Comparison of ENCODE assay signal across 19 cellular contexts in genomic region chr7:31059551-31059950, GRCh38. TPM values are rescaled to one million over a fixed set of nuclear protein-coding genes. Genes with fewer than 3 reads are reported as not detected.
DNase-seq lines count a peak whose midpoint lies in the region; FAIRE-seq and TF ChIP-seq lines count a peak whose summit lies in the region.
"Had no signal": no experiment of that assay in that cellular context is flagged by ENCODE, and none has a peak within 500 bp of the region (broad histone marks: within the 10 kb centered on the region; RNA-seq: fewer than 3 reads in every experiment).

No MANE protein-coding gene starts in this region.

- peaks cover 23% of the 10 kb centered on the region for H3K27me3 ChIP-seq in keratinocyte (ENCODE audit: control insufficient read depth, extremely low read depth, insufficient read depth, low read length)

- in situ Hi-C loops in astrocyte of the spinal cord (cut with HindIII; ENCODE audit: low sequenced_read_pairs), result no loop called here

- intact Hi-C loops in Calu3 (cut with micrococcal nuclease; ENCODE audit: unreplicated experiment), result no loop called here
- intact Hi-C loops in activated T-helper 2 cell treated with anti-CD3 and anti-CD28 coated beads, Interferon-gamma antibody, Interleukin-2, Interleukin-4, amounts not matched to agents 10 μg/mL and 5 μg/mL and 100 μg/mL, durations not matched to agents 14 hours and 24 hours and 36 hours (cut with micrococcal nuclease), result no loop called here

- H3K4me3 ChIP-seq in astrocyte of the spinal cord (ENCODE audit: low read depth, low read length) (no peak overlapping the region), keratinocyte (ENCODE audit: control insufficient read depth in 2 of 3, extremely low read depth in 1 of 3, insufficient read depth in 2 of 3, low read depth in 1 of 3, low read length in 3 of 3) (no peak overlapping the region)
- H3K4me3 ChIP-seq: prostate gland, transverse colon had no signal

- H3K4me3 Mint-ChIP-seq in Calu3 (ENCODE audit: low read depth, unreplicated experiment), result no peak overlapping the region
- H3K4me3 Mint-ChIP-seq in activated T-helper 2 cell treated with anti-CD3 and anti-CD28 coated beads, Interferon-gamma antibody, Interleukin-2, Interleukin-4, amounts not matched to agents 10 μg/mL and 5 μg/mL and 100 μg/mL, durations not matched to agents 14 hours and 24 hours and 36 hours (ENCODE audit: low read depth), result no peak overlapping the region
- H3K4me3 Mint-ChIP-seq: activated CD8-positive, alpha-beta T cell treated with anti-CD3 and anti-CD28 coated beads, Interleukin-2, amount 10 ng/mL, durations not matched to agents 7 days and 5 days; activated naive CD8-positive, alpha-beta T cell treated with anti-CD3 and anti-CD28 coated beads for 36 hours; activated T-cell treated with anti-CD3 and anti-CD28 coated beads, Interleukin-2, amount 50 U/mL, for 72 hours; effector memory CD8-positive, alpha-beta T cell had no signal

- H3K9me1 ChIP-seq in keratinocyte (ENCODE audit: control insufficient read depth, extremely low read depth, insufficient read depth, low read length), result no peaks in the 10 kb centered on the region

- dilution Hi-C loops in keratinocyte (cut with MboI; ENCODE audit: extremely low pct_ligation_motif_present, low sequenced_read_pairs), result no loop called here

- H3K9me3 ChIP-seq in keratinocyte (ENCODE audit: control insufficient read depth, low read depth, low read length), result no peaks in the 10 kb centered on the region
- H3K9me3 ChIP-seq: prostate gland, transverse colon had no signal

- BruUV-seq in Calu3 (replicated peaks; lab: Mats Ljungman, UMichigan), result no TSS peak

- H3K4me1 Mint-ChIP-seq in Calu3 (ENCODE audit: low read depth, unreplicated experiment), result no peaks in the 10 kb centered on the region
- H3K4me1 Mint-ChIP-seq in activated T-helper 2 cell treated with anti-CD3 and anti-CD28 coated beads, Interferon-gamma antibody, Interleukin-2, Interleukin-4, amounts not matched to agents 10 μg/mL and 5 μg/mL and 100 μg/mL, durations not matched to agents 14 hours and 24 hours and 36 hours (ENCODE audit: low read depth), result no peaks in the 10 kb centered on the region
- H3K4me1 Mint-ChIP-seq: activated naive CD8-positive, alpha-beta T cell treated with anti-CD3 and anti-CD28 coated beads for 36 hours had no signal

- DNase-seq in Calu3 (peak; percentile 11), astrocyte of the spinal cord (ENCODE audit: low read depth, low spot score) (no peak), keratinocyte (ENCODE audit: low read depth, low spot score) (no peak), RKO (ENCODE audit: low spot score) (no peak), occipital lobe (lab: John Stamatoyannopoulos, UW) (no peak), SKM-1 (lab: John Stamatoyannopoulos, UW; ENCODE audit: unreplicated experiment) (no peak)
- DNase-seq in activated T-helper 2 cell treated with anti-CD3 and anti-CD28 coated beads, Interferon-gamma antibody, Interleukin-2, Interleukin-4, amounts not matched to agents 10 μg/mL and 5 μg/mL and 100 μg/mL, durations not matched to agents 14 hours and 24 hours and 36 hours (ENCODE audit: low spot score), result no peak
- DNase-seq: activated CD8-positive, alpha-beta T cell treated with anti-CD3 and anti-CD28 coated beads, Interleukin-2, amount 10 ng/mL, durations not matched to agents 7 days and 5 days; activated naive CD8-positive, alpha-beta T cell treated with anti-CD3 and anti-CD28 coated beads for 36 hours; activated T-cell treated with anti-CD3 and anti-CD28 coated beads, Interleukin-2, amount 50 U/mL, for 72 hours; effector memory CD8-positive, alpha-beta T cell; KG1; NCI-H1436; NCI-H446 treated with DMSO at 0.1 percent for 48 hours; stimulated activated naive CD4-positive, alpha-beta T cell; transverse colon had no signal

- no peak for FAIRE-seq in keratinocyte (lab: Jason Lieb, UNC)

- no peak overlapping the region for H3K9ac ChIP-seq in keratinocyte (ENCODE audit: control insufficient read depth, extremely low read depth, insufficient read depth, low read length)

- no peak for TF ChIP-seq CTCF in Calu3 (IDR thresholded peaks at IDR 0.05; ENCODE audit: unreplicated experiment)
- 0 out of 3 replicates have a peak, but pooled peaks have one; percentile 9 for TF ChIP-seq CTCF in GM12872 (IDR thresholded peaks at IDR 0.05; ENCODE audit: insufficient read depth, low read depth, low read length)
- peak; percentile 18 for TF ChIP-seq CTCF in astrocyte of the spinal cord (IDR thresholded peaks at IDR 0.05; ENCODE audit: low read depth, low read length)
- peak in 2 of 3 experiments; percentile 7 to 23 for TF ChIP-seq CTCF in keratinocyte (optimal IDR thresholded peaks at IDR 0.05 in 1 of 3, IDR thresholded peaks at IDR 0.05 in 1 of 3, conservative IDR thresholded peaks at IDR 0.05 in 1 of 3; ENCODE audit: extremely low read depth in 1 of 3, insufficient read depth in 2 of 3, low read length in 3 of 3)

- no peak overlapping the region for H3K4me2 ChIP-seq in keratinocyte (ENCODE audit: control insufficient read depth, extremely low read depth, insufficient read depth, low read depth, low read length)

- no peaks in the 10 kb centered on the region for H3K79me2 ChIP-seq in keratinocyte (ENCODE audit: control insufficient read depth, insufficient read depth, low read length)

- H3K9me3 Mint-ChIP-seq in Calu3 (ENCODE audit: low read depth, unreplicated experiment), result no peaks in the 10 kb centered on the region
- H3K9me3 Mint-ChIP-seq in activated T-helper 2 cell treated with anti-CD3 and anti-CD28 coated beads, Interferon-gamma antibody, Interleukin-2, Interleukin-4, amounts not matched to agents 10 μg/mL and 5 μg/mL and 100 μg/mL, durations not matched to agents 14 hours and 24 hours and 36 hours, result no peaks in the 10 kb centered on the region
- H3K9me3 Mint-ChIP-seq: activated naive CD8-positive, alpha-beta T cell treated with anti-CD3 and anti-CD28 coated beads for 36 hours; activated T-cell treated with anti-CD3 and anti-CD28 coated beads, Interleukin-2, amount 50 U/mL, for 72 hours; effector memory CD8-positive, alpha-beta T cell had no signal

- H3K27ac Mint-ChIP-seq in Calu3 (ENCODE audit: unreplicated experiment), result no peak overlapping the region
- no peak overlapping the region for H3K27ac Mint-ChIP-seq in activated T-helper 2 cell treated with anti-CD3 and anti-CD28 coated beads, Interferon-gamma antibody, Interleukin-2, Interleukin-4, amounts not matched to agents 10 μg/mL and 5 μg/mL and 100 μg/mL, durations not matched to agents 14 hours and 24 hours and 36 hours
- H3K27ac Mint-ChIP-seq: activated CD8-positive, alpha-beta T cell treated with anti-CD3 and anti-CD28 coated beads, Interleukin-2, amount 10 ng/mL, durations not matched to agents 7 days and 5 days; activated naive CD8-positive, alpha-beta T cell treated with anti-CD3 and anti-CD28 coated beads for 36 hours; activated T-cell treated with anti-CD3 and anti-CD28 coated beads, Interleukin-2, amount 50 U/mL, for 72 hours; effector memory CD8-positive, alpha-beta T cell had no signal

- no peaks in the 10 kb centered on the region for H3K36me3 Mint-ChIP-seq in Calu3 (ENCODE audit: insufficient read depth, unreplicated experiment)
- H3K36me3 Mint-ChIP-seq in activated T-helper 2 cell treated with anti-CD3 and anti-CD28 coated beads, Interferon-gamma antibody, Interleukin-2, Interleukin-4, amounts not matched to agents 10 μg/mL and 5 μg/mL and 100 μg/mL, durations not matched to agents 14 hours and 24 hours and 36 hours (ENCODE audit: low read depth), result no peaks in the 10 kb centered on the region
- H3K36me3 Mint-ChIP-seq: activated naive CD8-positive, alpha-beta T cell treated with anti-CD3 and anti-CD28 coated beads for 36 hours had no signal

- no peaks in the 10 kb centered on the region for H4K20me1 ChIP-seq in keratinocyte (ENCODE audit: control insufficient read depth, extremely low read depth, insufficient read depth, low read length)

- H2AFZ ChIP-seq in keratinocyte (ENCODE audit: control insufficient read depth, low read length), result no peak overlapping the region

- no peaks in the 10 kb centered on the region for H3K4me1 ChIP-seq in keratinocyte (ENCODE audit: control insufficient read depth, extremely low read depth, insufficient read depth, low read length)
- H3K4me1 ChIP-seq: prostate gland, transverse colon had no signal

- H3K27ac ChIP-seq in keratinocyte (ENCODE audit: control insufficient read depth, insufficient read depth, low read length), result no peak overlapping the region
- H3K27ac ChIP-seq: prostate gland, transverse colon had no signal

- CTCF ChIA-PET in Calu3 (lab: Charles Lee), result interaction anchor here (0.6 to 1.8 kb wide), 5 partner anchors 9 to 432 kb away, joined by 3 to 4 read pairs (median 3); no protein-coding TSS in a partner anchor

- H3K27me3 Mint-ChIP-seq in Calu3 (ENCODE audit: unreplicated experiment), result peaks cover 100% of the 10 kb centered on the region
- peaks cover 4% of the 10 kb centered on the region for H3K27me3 Mint-ChIP-seq in activated T-helper 2 cell treated with anti-CD3 and anti-CD28 coated beads, Interferon-gamma antibody, Interleukin-2, Interleukin-4, amounts not matched to agents 10 μg/mL and 5 μg/mL and 100 μg/mL, durations not matched to agents 14 hours and 24 hours and 36 hours (ENCODE audit: low read depth)

- no peaks in the 10 kb centered on the region for H3K36me3 ChIP-seq in keratinocyte (ENCODE audit: control insufficient read depth in 2 of 2, extremely low read depth in 1 of 2, insufficient read depth in 2 of 2, low read length in 2 of 2)
- H3K36me3 ChIP-seq: prostate gland, transverse colon had no signal

RNA-seq across cellular contexts. Expression of gene ADCYAP1R1, which starts 7.4 kb away (rescaled TPM):
- not detected in 2 replicates for total RNA-seq in Calu3 (2022)
- not detected in 3 replicates for polyA plus RNA-seq in keratinocyte
- not detected for polyA plus RNA-seq in keratinocyte (2011; ENCODE audit: low read depth)
- polyA plus RNA-seq in keratinocyte (2011; cell fraction: cytosol; rRNA removed), result not detected in 2 replicates
- polyA plus RNA-seq in keratinocyte (2011; cell fraction: nucleus; rRNA removed), result not detected in 2 replicates
- not detected in 2 replicates for polyA plus RNA-seq in keratinocyte (2012; ENCODE audit: low replicate concordance)
- polyA minus RNA-seq in keratinocyte, result not detected in 3 replicates
- not detected for polyA minus RNA-seq in keratinocyte (2011; cell fraction: cytosol; rRNA and poly(A)+ RNA removed)
- not detected in 2 replicates for polyA minus RNA-seq in keratinocyte (2011; cell fraction: nucleus; rRNA and poly(A)+ RNA removed)
- total RNA-seq in activated T-helper 2 cell treated with anti-CD3 and anti-CD28 coated beads, Interferon-gamma antibody, Interleukin-2, Interleukin-4, amounts not matched to agents 10 μg/mL and 5 μg/mL and 100 μg/mL, durations not matched to agents 14 hours and 24 hours and 36 hours, result not detected in 2 replicates
- total RNA-seq in occipital lobe, result 53.0 TPM
- total RNA-seq: activated CD8-positive, alpha-beta T cell treated with anti-CD3 and anti-CD28 coated beads, Interleukin-2, amount 10 ng/mL, durations not matched to agents 7 days and 5 days; activated naive CD8-positive, alpha-beta T cell treated with anti-CD3 and anti-CD28 coated beads for 36 hours had no signal
- polyA plus RNA-seq: BJ had no signal

Comparison
In these comparisons a context has a peak if more than half of its experiments do, and no peak if none do; other contexts are left out.
1. RNA of gene ADCYAP1R1, which starts 7.4 kb away (total RNA-seq): 53.0 TPM in occipital lobe (single experiment); not detected in Calu3 and not detected in activated T-helper 2 cell treated with anti-CD3 and anti-CD28 coated beads, Interferon-gamma antibody, Interleukin-2, Interleukin-4, amounts not matched to agents 10 μg/mL and 5 μg/mL and 100 μg/mL, durations not matched to agents 14 hours and 24 hours and 36 hours; every median in the first group is over 10 times any median in the second.